1 cellular context compared by ENCODE assay signal in the genomic region with DNA sequence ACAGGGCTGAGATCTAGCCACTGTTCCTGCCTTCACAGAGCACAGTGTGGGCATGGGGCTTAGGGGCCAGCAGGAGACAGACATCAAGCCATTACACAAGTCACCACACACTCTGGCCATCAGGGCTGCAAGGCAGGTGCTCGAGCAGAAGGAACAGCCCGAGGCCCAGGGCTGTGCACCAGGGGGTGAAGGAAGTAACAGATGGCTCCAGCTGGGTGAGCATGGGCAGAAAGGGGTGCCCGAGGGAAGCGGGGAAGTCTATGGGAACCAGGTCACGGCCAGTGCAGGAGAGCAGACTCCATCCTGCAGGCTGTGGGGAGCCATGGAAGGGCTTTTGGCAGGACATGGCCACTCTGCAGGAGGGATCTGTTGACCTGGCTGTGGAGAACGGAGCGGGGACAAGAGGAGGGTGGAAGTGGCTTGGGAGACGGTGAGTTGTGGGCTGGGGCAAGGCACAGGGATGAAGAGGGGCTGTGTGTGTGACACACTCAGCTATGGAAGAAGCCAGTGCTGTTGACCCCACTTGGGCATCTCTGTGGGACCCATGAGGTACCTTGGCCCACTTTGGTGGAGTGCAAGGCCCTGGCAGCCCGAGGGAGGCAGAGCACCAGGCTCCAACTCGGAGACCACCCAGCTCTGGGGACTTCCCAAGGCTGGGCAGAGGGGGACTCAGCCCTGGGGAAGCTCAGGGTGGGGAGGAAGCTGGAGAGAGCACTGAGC.
TF ChIP-seq lines count a peak whose summit lies in the region.

No MANE protein-coding gene starts in this region.

TF ChIP-seq in endothelial cell of umbilical vein, 7 proteins besides CTCF, POLR2A, EP300 and RAD21:
- TF ChIP-seq MYC (IDR thresholded peaks at IDR 0.05; ENCODE audit: low read depth, low read length), result no peak
- TF ChIP-seq JUN (IDR thresholded peaks at IDR 0.05; ENCODE audit: borderline replicate concordance, insufficient read depth, insufficient read length, low read depth), result no peak
- no peak for TF ChIP-seq POLR2AphosphoS5 (IDR thresholded peaks at IDR 0.05; ENCODE audit: insufficient read depth, low read depth, low read length)
- no peak for TF ChIP-seq GATA2 (IDR thresholded peaks at IDR 0.05; ENCODE audit: insufficient read depth, insufficient read length, low read depth, low read length)
- no peak for TF ChIP-seq EZH2 (IDR thresholded peaks at IDR 0.05; ENCODE audit: borderline replicate concordance, low read depth, low read length, severe bottlenecking)
- TF ChIP-seq FOS (IDR thresholded peaks at IDR 0.05; ENCODE audit: borderline replicate concordance, insufficient read depth, low read length), result no peak
- TF ChIP-seq MAX (IDR thresholded peaks at IDR 0.05; ENCODE audit: insufficient read depth, insufficient read length), result no peak
